ENCODE assay signal across 13 cellular contexts in the genomic region with DNA sequence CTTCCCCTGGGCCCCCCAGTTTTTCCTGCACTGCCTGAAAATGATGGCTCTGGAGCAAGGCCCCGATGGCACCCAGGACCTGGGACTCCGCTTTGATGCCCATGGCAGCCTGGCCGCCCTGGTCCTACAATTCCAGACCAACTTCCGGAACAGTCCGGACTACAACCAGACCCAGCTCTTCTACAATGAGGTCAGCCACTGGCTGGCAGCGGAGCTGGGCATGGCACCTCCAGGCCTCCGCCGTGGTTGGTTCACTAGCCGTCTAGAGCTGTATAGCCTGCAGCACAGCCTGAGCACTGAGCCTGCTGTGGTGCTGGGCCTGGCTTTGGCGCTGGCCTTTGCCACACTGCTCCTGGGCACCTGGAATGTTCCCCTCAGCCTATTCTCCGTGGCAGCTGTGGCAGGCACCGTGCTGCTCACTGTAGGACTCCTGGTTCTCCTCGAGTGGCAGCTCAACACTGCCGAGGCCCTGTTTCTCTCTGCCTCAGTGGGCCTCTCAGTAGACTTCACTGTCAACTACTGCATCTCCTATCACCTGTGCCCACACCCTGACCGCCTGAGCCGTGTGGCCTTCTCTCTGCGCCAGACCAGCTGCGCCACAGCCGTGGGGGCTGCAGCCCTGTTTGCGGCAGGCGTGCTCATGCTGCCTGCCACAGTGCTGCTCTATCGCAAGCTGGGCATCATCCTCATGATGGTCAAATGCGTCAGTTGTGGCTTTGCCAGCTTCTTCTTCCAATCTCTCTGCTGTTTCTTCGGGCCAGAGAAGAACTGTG. TPM values are rescaled to one million over a fixed set of nuclear protein-coding genes. Genes with fewer than 3 reads are reported as not detected.
DNase-seq lines count a peak whose midpoint lies in the region; ATAC-seq and TF ChIP-seq lines count a peak whose summit lies in the region.
"Had no signal": no experiment of that assay in that cellular context is flagged by ENCODE, and none has a peak within 500 bp of the region (broad histone marks: within the 10 kb centered on the region; RNA-seq: fewer than 3 reads in every experiment).

No MANE protein-coding gene starts in this region.

- peaks cover 32% of the 10 kb centered on the region for H3K4me1 ChIP-seq in OCI-LY3 (ENCODE audit: low read length)
- H3K4me1 ChIP-seq in rectal smooth muscle tissue (ENCODE audit: control insufficient read depth, insufficient read depth, low read length), result no peaks in the 10 kb centered on the region

- H3K79me2 ChIP-seq in OCI-LY3 (ENCODE audit: low read length), result no peaks in the 10 kb centered on the region

- H3K27ac ChIP-seq in OCI-LY3 (ENCODE audit: low read length) (no peak overlapping the region), rectal smooth muscle tissue (ENCODE audit: low read depth, low read length) (no peak overlapping the region)
- H3K27ac ChIP-seq: thoracic aorta had no signal

- intact Hi-C loops in left colon (cut with DNase I, micrococcal nuclease), result loop anchor here in 1 of 2 donors (10.0 kb wide), 1 partner anchor 46 kb away; no protein-coding TSS in a partner anchor
- intact Hi-C loops in left cardiac atrium (cut with DNase I), result loop anchor here (2.0 to 10.0 kb wide), 2 partner anchors 46 to 52 kb away; no protein-coding TSS in a partner anchor

- TF ChIP-seq CTCF in OCI-LY3 (IDR thresholded peaks at IDR 0.05; ENCODE audit: low read depth, low read length), result no peak

- H3K27me3 Mint-ChIP-seq in T-helper 2 cell treated with Interferon-gamma antibody and Interleukin-4, amounts not matched to agents 5 μg/mL and 100 μg/mL, for 36 hours (ENCODE audit: low read depth), result peaks cover 15% of the 10 kb centered on the region

- H3K9me3 ChIP-seq in OCI-LY3 (ENCODE audit: insufficient read depth, low read length), result no peaks in the 10 kb centered on the region
- H3K9me3 ChIP-seq: thoracic aorta had no signal

- H3K4me3 Mint-ChIP-seq in T-helper 2 cell treated with Interferon-gamma antibody and Interleukin-4, amounts not matched to agents 5 μg/mL and 100 μg/mL, for 36 hours, result peak overlapping the region; percentile 59

- no peaks in the 10 kb centered on the region for H4K20me1 ChIP-seq in OCI-LY3 (ENCODE audit: insufficient read depth, low read length)

- H3K36me3 Mint-ChIP-seq in T-helper 2 cell treated with Interferon-gamma antibody and Interleukin-4, amounts not matched to agents 5 μg/mL and 100 μg/mL, for 36 hours (ENCODE audit: low read depth), result no peaks in the 10 kb centered on the region

- no peak overlapping the region for H2AFZ ChIP-seq in OCI-LY3 (ENCODE audit: low read depth, low read length)

- H3K9me3 Mint-ChIP-seq in T-helper 2 cell treated with Interferon-gamma antibody and Interleukin-4, amounts not matched to agents 5 μg/mL and 100 μg/mL, for 36 hours, result no peaks in the 10 kb centered on the region

- H3K36me3 ChIP-seq in OCI-LY3 (replicated peaks; ENCODE audit: low read depth, low read length) (no peaks in the 10 kb centered on the region), rectal smooth muscle tissue (ENCODE audit: control insufficient read depth, insufficient read depth, low read length) (no peaks in the 10 kb centered on the region)
- H3K36me3 ChIP-seq: thoracic aorta had no signal

- peaks cover 5% of the 10 kb centered on the region for H3K4me1 Mint-ChIP-seq in T-helper 2 cell treated with Interferon-gamma antibody and Interleukin-4, amounts not matched to agents 5 μg/mL and 100 μg/mL, for 36 hours (ENCODE audit: low read depth)

- DNase-seq in T-helper 2 cell treated with Interferon-gamma antibody and Interleukin-4, amounts not matched to agents 5 μg/mL and 100 μg/mL, for 36 hours (ENCODE audit: low spot score), result no peak
- no peak for DNase-seq in T-helper 2 cell
- no peak for DNase-seq in activated CD4-positive, CD25-positive, alpha-beta regulatory T cell treated with anti-CD3 and anti-CD28 coated beads, Interleukin-2, amount 50 U/mL, for 72 hours
- no peak for DNase-seq in left colon
- DNase-seq in left cardiac atrium, result no peak

- H3K4me3 ChIP-seq in OCI-LY3 (ENCODE audit: low read length) (peak overlapping the region; percentile 88; the same call in 1 of the 2 replicates), rectal smooth muscle tissue (ENCODE audit: low read length) (peak overlapping the region; percentile 39)

- peak overlapping the region; percentile 41; the same call in 1 of the 2 replicates for H3K9ac ChIP-seq in OCI-LY3 (ENCODE audit: low read length)
- no peak overlapping the region for H3K9ac ChIP-seq in rectal smooth muscle tissue (ENCODE audit: low read length)

- H3K27me3 ChIP-seq in OCI-LY3 (ENCODE audit: low read depth, low read length) (peaks cover 10% of the 10 kb centered on the region; the same call in 1 of the 2 replicates), rectal smooth muscle tissue (ENCODE audit: control insufficient read depth, insufficient read depth, low read length) (no peaks in the 10 kb centered on the region)
- H3K27me3 ChIP-seq: dorsolateral prefrontal cortex had no signal

- H3K27ac Mint-ChIP-seq in T-helper 2 cell treated with Interferon-gamma antibody and Interleukin-4, amounts not matched to agents 5 μg/mL and 100 μg/mL, for 36 hours, result no peak overlapping the region

- peak overlapping the region; percentile 78; the same call in 1 of the 2 replicates for H3K4me2 ChIP-seq in OCI-LY3 (ENCODE audit: low read length)

- peak; percentile 4 for ATAC-seq in esophagus mucosa
- ATAC-seq in left colon, result no peak
- ATAC-seq in left cardiac atrium, result no peak

RNA-seq across cellular contexts. Expression of a gene that starts 10.9 kb away (rescaled TPM):
- total RNA-seq in esophagus mucosa, result 0.28 TPM
- 10 to 100 TPM in 1 of 2 donors, 1 to 10 TPM in 1; 8.3 to 13.7 TPM for total RNA-seq in left colon
- total RNA-seq in left cardiac atrium, result 1 to 10 TPM in 1 of 2 donors, under 1 TPM in 1; 0.31 to 6.5 TPM

RNA-seq across cellular contexts. Expression of a gene that starts 13.6 kb away (rescaled TPM):
- 13.8 TPM for total RNA-seq in esophagus mucosa
- total RNA-seq in left colon, result 10 to 100 TPM in 1 of 2 donors, 1 to 10 TPM in 1; 6.7 to 10.8 TPM
- total RNA-seq in left cardiac atrium, result 1 to 10 TPM; 7.2 to 8.0 TPM

RNA-seq across cellular contexts. Expression of a gene that starts 18.1 kb away (rescaled TPM):
- total RNA-seq in esophagus mucosa (not detected), left colon (1,000 to 10,000 TPM; 3,013 to 3,634 TPM), left cardiac atrium (not detected)
- total RNA-seq: dorsolateral prefrontal cortex, frontal cortex, LHCN-M2, myocyte, thoracic aorta had no signal

RNA-seq across cellular contexts. Expression of a gene that starts 28.1 kb away (rescaled TPM):
- 21.3 TPM for total RNA-seq in esophagus mucosa
- total RNA-seq in left colon, result 10 to 100 TPM; 28.1 to 43.5 TPM
- total RNA-seq in left cardiac atrium, result 10 to 100 TPM; 72.1 to 83.8 TPM

RNA-seq across cellular contexts. Expression of a gene that starts 36.7 kb away (rescaled TPM):
- total RNA-seq in esophagus mucosa (14.7 TPM), left colon (10 to 100 TPM; 68.8 to 71.5 TPM), left cardiac atrium (10 to 100 TPM; 58.4 to 63.4 TPM)

Comparison
In these comparisons a context has a peak if more than half of its experiments do, and no peak if none do; other contexts are left out.
1. RNA of a gene that starts 18.1 kb away (total RNA-seq): 3,013 to 3,634 TPM in left colon; not detected in left cardiac atrium and not detected in esophagus mucosa (single experiment); every median in the first group is over 1,000 times any median in the second.